Comparison of ENCODE assay signal across 8 cellular contexts in the genomic region with DNA sequence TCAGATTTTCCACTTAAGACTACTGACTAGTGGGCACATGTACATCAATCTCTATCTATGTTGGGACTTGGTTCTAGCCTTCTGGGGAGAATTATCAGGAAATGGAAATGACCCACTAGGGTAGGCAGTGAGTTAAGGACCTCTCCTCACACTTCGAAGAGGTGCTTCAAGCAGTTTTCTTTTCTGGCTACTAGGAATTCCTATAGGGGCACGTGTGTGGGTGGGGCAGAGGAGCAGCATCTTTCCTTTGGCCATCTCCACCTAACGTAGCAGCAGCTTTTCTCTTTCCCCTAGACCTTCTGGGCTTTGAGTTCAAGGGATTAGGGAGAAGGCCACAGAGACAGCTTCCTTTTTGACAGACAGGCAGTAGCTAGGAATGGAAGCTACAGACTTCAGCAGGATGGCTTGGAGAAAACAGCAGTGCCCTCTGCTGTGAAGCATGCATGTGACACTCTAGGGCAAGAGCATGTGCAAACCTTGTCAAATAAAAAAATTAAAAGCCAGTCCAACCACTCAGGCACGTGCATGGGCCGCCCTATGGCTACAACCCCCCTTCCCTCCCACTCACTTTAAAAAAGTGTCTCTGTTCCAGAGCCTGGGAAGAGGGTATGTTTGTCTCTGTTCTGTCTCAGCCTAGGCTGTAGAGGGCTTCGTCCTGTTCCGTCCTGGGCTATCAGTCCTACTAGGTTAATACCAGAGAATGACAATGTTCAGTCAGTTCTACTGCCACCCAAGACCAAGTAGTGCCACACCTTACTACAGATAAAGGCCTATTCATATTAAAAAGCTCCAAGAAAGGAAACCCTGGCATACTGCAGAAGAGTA. TPM values are rescaled to one million over a fixed set of nuclear protein-coding genes. Genes with fewer than 3 reads are reported as not detected.
A peak's percentile ranks its signal among the peaks of the same experiment; 100 is the strongest.
DNase-seq lines count a peak whose midpoint lies in the region; ATAC-seq, FAIRE-seq and TF ChIP-seq lines count a peak whose summit lies in the region.

No MANE protein-coding gene starts in this region.

- no peaks in the 10 kb centered on the region for H3K36me3 ChIP-seq in pancreas

- no peaks in the 10 kb centered on the region for H3K27me3 ChIP-seq in pancreas

- peak; percentile 32 for DNase-seq in Daoy (ENCODE audit: low read depth)
- DNase-seq in HTR-8/SVneo (ENCODE audit: insufficient read length, low spot score): peak; percentile 64
- peak; percentile 56 for DNase-seq in SK-N-DZ (ENCODE audit: low spot score)
- peak; percentile 70 for DNase-seq in fibroblast of peridontal ligament (ENCODE audit: extremely low read depth)
- peak in 4 of 6 donors; percentile 24 to 62 (median 36) for DNase-seq in pancreas
- no peak for DNase-seq in mesenteric fat pad (ENCODE audit: low spot score)

- FAIRE-seq in HTR-8/SVneo (lab: Jason Lieb, UNC) (no peak), pancreas (lab: Jason Lieb, UNC) (no peak)

- intact Hi-C loops in pancreas (cut with DNase I): loop anchor here in 1 of 3 donors (10.0 kb wide), 1 partner anchor 58 kb away; no protein-coding TSS in a partner anchor

- ATAC-seq in pancreas: peak; percentile 84 to 98 (median 92)
- no peak for ATAC-seq in HG03565 (IDR thresholded peaks at IDR 0.05; ENCODE audit: unreplicated experiment)
- no peak for ATAC-seq in GM21447 (IDR thresholded peaks at IDR 0.05; ENCODE audit: unreplicated experiment)

- H3K4me1 ChIP-seq in pancreas: peaks cover 0 to 6% (median 0%) of the 10 kb centered on the region in 3 donors

- no peaks in the 10 kb centered on the region for H3K9me3 ChIP-seq in pancreas

- 57 to 64% methylated on average over 7 of the region's 7 CpGs for WGBS in pancreas, 2 donors

- peak in 3 of 4 donors; percentile 23 to 31 (median 27) for TF ChIP-seq CTCF in pancreas (IDR thresholded peaks at IDR 0.05)

- no peak overlapping the region for H3K27ac ChIP-seq in pancreas

- H3K4me3 ChIP-seq in pancreas: no peak overlapping the region

RNA-seq across cellular contexts. Expression of a gene that starts 8.7 kb away (rescaled TPM):
- not detected in 2 replicates for total RNA-seq in Daoy (2014; rRNA removed; shearing (Covaris generic))
- 2.2 and 3.3 TPM in 2 replicates for polyA plus RNA-seq in SK-N-DZ (2014; cell fraction: cytosol; rRNA removed)
- 0.33 and 0.65 TPM in 2 replicates for polyA plus RNA-seq in SK-N-DZ (2014; cell fraction: nucleus; rRNA removed)
- total RNA-seq in pancreas (1 to 10 TPM; 1.0 to 2.6 (median 1.3) TPM), mesenteric fat pad (not detected)
- under 1 TPM; 0.47 to 0.57 TPM for polyA plus RNA-seq in pancreas

RNA-seq across cellular contexts. Expression of a gene that starts 48.5 kb away (rescaled TPM):
- total RNA-seq in Daoy (2014; rRNA removed; shearing (Covaris generic)): 57.4 and 60.2 TPM in 2 replicates
- polyA plus RNA-seq in SK-N-DZ (2014; cell fraction: cytosol; rRNA removed): 48.9 and 51.5 TPM in 2 replicates
- 31.7 and 34.1 TPM in 2 replicates for polyA plus RNA-seq in SK-N-DZ (2014; cell fraction: nucleus; rRNA removed)
- total RNA-seq in pancreas (under 1 TPM in 3 of 6 donors, not detected in 3; 0.09 to 0.19 (median 0.17) TPM), mesenteric fat pad (not detected)
- polyA plus RNA-seq in pancreas: under 1 TPM in 1 of 2 donors, not detected in 1; 0.09 TPM

RNA-seq across cellular contexts. Expression of a gene that starts 54.9 kb away (rescaled TPM):
- 19.5 and 24.1 TPM in 2 replicates for total RNA-seq in Daoy (2014; rRNA removed; shearing (Covaris generic))
- polyA plus RNA-seq in SK-N-DZ (2014; cell fraction: cytosol; rRNA removed): 42.0 and 49.4 TPM in 2 replicates
- polyA plus RNA-seq in SK-N-DZ (2014; cell fraction: nucleus; rRNA removed): 53.8 and 57.7 TPM in 2 replicates
- total RNA-seq in pancreas (10 to 100 TPM; 14.7 to 18.9 (median 16.9) TPM), mesenteric fat pad (25.7 TPM)
- 10 to 100 TPM; 13.0 to 13.5 TPM for polyA plus RNA-seq in pancreas

Comparison
In these comparisons a context has a peak if more than half of its experiments do, and no peak if none do; other contexts are left out.
1. ATAC-seq: peak in pancreas (4 of 4); none in HG03565 (single experiment) and GM21447 (single experiment).
2. RNA of a gene that starts 48.5 kb away (total RNA-seq): 57.4 to 60.2 TPM in Daoy; not detected in mesenteric fat pad (single experiment) and 0.09 to 0.19 TPM in pancreas; every median in the first group is over 10 times any median in the second.